ENCODE assay signal across 9 cellular contexts in the genomic region with DNA sequence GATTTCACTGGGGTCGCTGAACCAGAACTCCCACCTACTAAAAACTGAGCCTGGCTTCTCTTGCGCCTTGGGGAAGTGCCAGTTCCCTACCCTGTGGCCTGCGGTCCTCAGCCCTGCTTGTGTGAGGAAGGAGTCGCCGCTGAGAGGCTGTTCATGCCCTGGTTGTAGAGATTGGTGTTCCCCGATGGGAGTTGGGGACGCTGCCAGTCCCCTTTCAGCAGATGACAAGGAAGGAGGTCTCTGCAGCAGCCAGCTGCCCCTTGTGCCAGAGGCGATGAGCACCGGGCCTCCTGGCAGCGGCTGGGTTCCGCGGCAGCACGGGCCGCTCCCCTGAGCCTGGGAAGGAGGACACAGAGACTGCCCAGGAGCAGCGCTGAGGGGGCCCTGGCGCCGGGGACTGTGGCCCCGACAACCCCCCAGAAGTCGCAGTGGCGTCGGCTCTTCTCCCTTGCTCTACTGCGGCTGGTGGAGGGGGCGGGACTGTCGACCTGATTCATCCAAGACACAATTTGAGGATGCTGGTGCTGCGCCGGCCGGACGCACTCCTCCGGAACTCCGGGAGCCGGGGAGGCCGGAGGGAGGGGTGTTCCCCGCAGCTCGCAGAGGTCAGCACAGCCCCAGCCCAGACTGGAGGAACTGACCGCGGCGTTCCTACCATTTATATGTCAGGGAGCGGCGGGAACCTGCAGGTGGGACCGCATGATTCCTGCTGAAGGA. TPM values are rescaled to one million over a fixed set of nuclear protein-coding genes. Genes with fewer than 3 reads are reported as not detected.
A peak's percentile ranks its signal among the peaks of the same experiment; 100 is the strongest.
DNase-seq lines count a peak whose midpoint lies in the region; ATAC-seq and TF ChIP-seq lines count a peak whose summit lies in the region.
"Had no signal": no experiment of that assay in that cellular context is flagged by ENCODE, and none has a peak within 500 bp of the region (broad histone marks: within the 10 kb centered on the region; RNA-seq: fewer than 3 reads in every experiment).

No MANE protein-coding gene starts in this region.

- no peak overlapping the region for H4K5ac ChIP-seq in H9 (ENCODE audit: insufficient read length, low read depth, low read length)

- no peaks in the 10 kb centered on the region for H3K23me2 ChIP-seq in H9 (ENCODE audit: insufficient read length, low read depth, low read length, poor library complexity, severe bottlenecking)

- H4K20me1 ChIP-seq in H9 (ENCODE audit: control insufficient read depth, insufficient read depth, insufficient read length), result no peaks in the 10 kb centered on the region

- 0 out of 4 replicates have a peak, but pooled peaks cover 0 to 6% of the 10 kb centered on the region in 2 experiments for H3K4me1 Mint-ChIP-seq in H9
- H3K4me1 Mint-ChIP-seq: brain had no signal

- H2BK5ac ChIP-seq in H9 (ENCODE audit: insufficient read length, low read length), result no peak overlapping the region

- no peak overlapping the region for H3K9ac ChIP-seq in H9 (ENCODE audit: extremely low read depth, insufficient read length, low read length)
- H3K9ac ChIP-seq in rectal smooth muscle tissue (ENCODE audit: low read length), result no peak overlapping the region

- H3K27me3 Mint-ChIP-seq in H9 (ENCODE audit: low read depth), result peaks cover 3% of the 10 kb centered on the region

- no peak for TF ChIP-seq CTCF in H9 (conservative IDR thresholded peaks at IDR 0.05)
- TF ChIP-seq CTCF in fibroblast of pulmonary artery (IDR thresholded peaks at IDR 0.05; ENCODE audit: low read length, missing control alignments), result no peak

- H2BK20ac ChIP-seq in H9 (ENCODE audit: low read depth, low read length, poor library complexity, severe bottlenecking), result no peak overlapping the region

- no peaks in the 10 kb centered on the region for H3K9me3 Mint-ChIP-seq in H9
- H3K9me3 Mint-ChIP-seq: brain had no signal

- no peak overlapping the region for H3T11ph ChIP-seq in H9 (ENCODE audit: low read length)

- no peak overlapping the region for H2BK15ac ChIP-seq in H9 (ENCODE audit: low read depth, low read length)

- H3K4me3 ChIP-seq in fibroblast of pulmonary artery (replicated peaks; ENCODE audit: low read depth, low read length), result peak overlapping the region; percentile 33
- peak overlapping the region; percentile 63 for H3K4me3 ChIP-seq in rectal smooth muscle tissue (ENCODE audit: low read length)

- no peak overlapping the region for H3K56ac ChIP-seq in H9 (ENCODE audit: insufficient read length, low read depth, low read length)

- H4K91ac ChIP-seq in H9 (ENCODE audit: insufficient read length, low read depth, low read length), result no peak overlapping the region

- H3K4me3 Mint-ChIP-seq in H9, result no peak overlapping the region
- H3K4me3 Mint-ChIP-seq: brain had no signal

- ATAC-seq in GM21825 (IDR thresholded peaks at IDR 0.05; ENCODE audit: unreplicated experiment), result no peak

- H3K4me1 ChIP-seq in H9 (ENCODE audit: insufficient read depth, low read length) (no peaks in the 10 kb centered on the region), rectal smooth muscle tissue (ENCODE audit: control insufficient read depth, insufficient read depth, low read length) (peaks cover 13% of the 10 kb centered on the region)

- H3K14ac ChIP-seq in H9 (ENCODE audit: insufficient read depth, low read length), result no peak overlapping the region; the same call in none of the 2 replicates

- H4K8ac ChIP-seq in H9 (replicated peaks; ENCODE audit: insufficient read length, low read depth, low read length), result no peak overlapping the region

- H2BK120ac ChIP-seq in H9 (ENCODE audit: low read depth, low read length, poor library complexity, severe bottlenecking), result no peak overlapping the region

- H3K36me3 ChIP-seq in rectal smooth muscle tissue (ENCODE audit: control insufficient read depth, insufficient read depth, low read length), result no peaks in the 10 kb centered on the region

- no peak overlapping the region for H2AFZ ChIP-seq in H9 (ENCODE audit: low read length)

- no peak overlapping the region for H3K4ac ChIP-seq in H9 (ENCODE audit: low read depth, low read length)

- WGBS in H9 (ENCODE audit: extremely low coverage, insufficient read length, low lambda C conversion rate), result no CpG with 5 or more reads among the region's 40 CpGs

- H2AK5ac ChIP-seq in H9 (ENCODE audit: insufficient read length, low read length), result no peak overlapping the region

- H3K27ac Mint-ChIP-seq in H9, result no peak overlapping the region
- H3K27ac Mint-ChIP-seq: brain had no signal

- H3K27me3 ChIP-seq in H9 (ENCODE audit: insufficient read depth, low read length) (no peaks in the 10 kb centered on the region), rectal smooth muscle tissue (ENCODE audit: control insufficient read depth, insufficient read depth, low read length) (no peaks in the 10 kb centered on the region)

- H3K23ac ChIP-seq in H9 (ENCODE audit: insufficient read length, low read depth, low read length), result no peak overlapping the region

- no peak overlapping the region for H3K18ac ChIP-seq in H9 (ENCODE audit: insufficient read length, low read depth, low read length)

- no peaks in the 10 kb centered on the region for H3K36me3 Mint-ChIP-seq in H9 (ENCODE audit: insufficient read depth in 1 of 3, low read depth in 3 of 3)
- H3K36me3 Mint-ChIP-seq: brain had no signal

- DNase-seq in AG20443 (ENCODE audit: low spot score), result peak; percentile 82
- DNase-seq in H9, result peak; percentile 34
- DNase-seq in activated CD8-positive, alpha-beta memory T cell treated with anti-CD3 and anti-CD28 coated beads for 24 hours, result peak; percentile 71
- DNase-seq in fibroblast of pulmonary artery (ENCODE audit: low read depth), result peak; percentile 58
- DNase-seq in NCI-H748 treated with DMSO at 0.1 percent for 48 hours (lab: John Stamatoyannopoulos, UW), result no peak
- DNase-seq in activated CD4-positive, CD25-positive, alpha-beta regulatory T cell treated with anti-CD3 and anti-CD28 coated beads, Interleukin-2, amount 50 U/mL, for 72 hours, result no peak

- no peak overlapping the region for H3K27ac ChIP-seq in H9 (ENCODE audit: insufficient read length, low read depth, low read length)
- peak overlapping the region; percentile 73 for H3K27ac ChIP-seq in rectal smooth muscle tissue (ENCODE audit: low read depth, low read length)

- H3K4me2 ChIP-seq in H9 (ENCODE audit: insufficient read depth, insufficient read length, low read length), result no peak overlapping the region

- no peak overlapping the region for H2BK12ac ChIP-seq in H9 (ENCODE audit: insufficient read length, low read depth, low read length)

- no peaks in the 10 kb centered on the region for H3K79me2 ChIP-seq in H9 (ENCODE audit: insufficient read depth, low read length)

- H3K9me3 ChIP-seq in H9 (ENCODE audit: control insufficient read depth, low read depth, low read length), result no peaks in the 10 kb centered on the region

- no peaks in the 10 kb centered on the region for H3K79me1 ChIP-seq in H9 (ENCODE audit: insufficient read depth, low read depth, low read length, poor library complexity, severe bottlenecking)

RNA-seq across cellular contexts. Expression of gene ADORA3, which starts 12.0 kb away (rescaled TPM):
- not detected in 2 replicates for total RNA-seq in H9 (2021)

RNA-seq across cellular contexts. Expression of gene TMIGD3, which starts 12.0 kb away (rescaled TPM):
- total RNA-seq in H9 (2021), result not detected in 2 replicates

RNA-seq across cellular contexts. Expression of gene C1orf162, which starts 41.7 kb away (rescaled TPM):
- total RNA-seq in H9 (2021), result 0.35 TPM in 1 of 2 replicates, not detected in the other

Comparison
In these comparisons a context has a peak if more than half of its experiments do, and no peak if none do; other contexts are left out.
1. DNase-seq: peak in AG20443 (single experiment), H9 (single experiment), activated CD8-positive, alpha-beta memory T cell treated with anti-CD3 and anti-CD28 coated beads for 24 hours (single experiment) and fibroblast of pulmonary artery (single experiment); none in NCI-H748 treated with DMSO at 0.1 percent for 48 hours (single experiment) and activated CD4-positive, CD25-positive, alpha-beta regulatory T cell treated with anti-CD3 and anti-CD28 coated beads, Interleukin-2, amount 50 U/mL, for 72 hours (single experiment).